ENCODE assay signal across 14 cellular contexts in the genomic region with DNA sequence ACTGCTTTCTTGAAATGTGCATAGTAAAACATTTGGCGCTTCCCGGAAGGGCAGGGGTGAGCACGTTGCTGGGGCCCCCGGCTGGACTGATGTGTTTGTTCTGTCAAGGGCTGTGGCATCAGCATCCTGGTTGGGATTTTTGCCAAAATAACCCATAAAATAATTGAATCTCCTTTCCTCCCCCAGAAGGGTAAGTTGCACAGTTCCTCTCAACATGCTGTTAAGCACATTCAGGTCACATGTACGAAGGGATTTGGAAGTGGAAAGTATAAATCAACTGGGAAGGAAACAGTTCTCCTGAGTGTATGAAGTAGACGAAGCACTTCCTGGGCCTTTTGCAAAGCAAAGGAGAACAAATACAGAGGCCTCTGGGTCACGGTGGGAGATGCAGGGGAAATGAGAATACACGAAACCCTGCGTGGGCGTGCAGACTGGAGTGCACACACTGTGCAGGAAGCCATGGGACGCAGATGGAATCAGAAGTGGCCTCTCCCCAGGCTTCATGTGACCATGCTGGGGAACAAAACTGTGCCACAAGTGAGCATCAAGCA.
DNase-seq lines count a peak whose midpoint lies in the region; ATAC-seq and TF ChIP-seq lines count a peak whose summit lies in the region.
"Had no signal": no experiment of that assay in that cellular context is flagged by ENCODE, and none has a peak within 500 bp of the region (broad histone marks: within the 10 kb centered on the region; RNA-seq: fewer than 3 reads in every experiment).

No MANE protein-coding gene starts in this region.

- TF ChIP-seq CTCF in omental fat pad (IDR thresholded peaks at IDR 0.05), result no peak

- peak; percentile 14 for ATAC-seq in omental fat pad (ENCODE audit: low FRiP score)
- no peak for ATAC-seq in GM18909 (IDR thresholded peaks at IDR 0.05; ENCODE audit: poor library complexity, unreplicated experiment)
- ATAC-seq in GM21528 (IDR thresholded peaks at IDR 0.05; ENCODE audit: low FRiP score, unreplicated experiment), result no peak
- ATAC-seq: activated CD8-positive, alpha-beta T cell treated with anti-CD3 and anti-CD28 coated beads for 36 hours had no signal

- peak; percentile 25 for DNase-seq in DMS53 (lab: John Stamatoyannopoulos, UW)
- DNase-seq in DMS53 treated with DMSO at 0.1 percent for 48 hours (lab: John Stamatoyannopoulos, UW; ENCODE audit: unreplicated experiment), result no peak
- peak; percentile 54 for DNase-seq in MV-4-11 (lab: John Stamatoyannopoulos, UW)
- peak; percentile 61 to 79 for DNase-seq in dermis microvascular lymphatic vessel endothelial cell (ENCODE audit: low read depth in 2 of 2)
- DNase-seq in omental fat pad (ENCODE audit: low spot score), result no peak
- no peak for DNase-seq in NCI-H1105 (lab: John Stamatoyannopoulos, UW)
- DNase-seq: activated CD8-positive, alpha-beta T cell treated with anti-CD3 and anti-CD28 coated beads for 36 hours; activated gamma-delta T cell; IMR-90; naive B cell; NCI-H187 treated with DMSO at 0.1 percent for 48 hours; testis had no signal

Comparison
In these comparisons a context has a peak if more than half of its experiments do, and no peak if none do; other contexts are left out.
1. DNase-seq: peak in DMS53 (single experiment), MV-4-11 (single experiment) and dermis microvascular lymphatic vessel endothelial cell (2 of 2); none in DMS53 treated with DMSO at 0.1 percent for 48 hours (single experiment), omental fat pad (single experiment) and NCI-H1105 (single experiment).